1 cellular context compared by ENCODE assay signal in the genomic region with DNA sequence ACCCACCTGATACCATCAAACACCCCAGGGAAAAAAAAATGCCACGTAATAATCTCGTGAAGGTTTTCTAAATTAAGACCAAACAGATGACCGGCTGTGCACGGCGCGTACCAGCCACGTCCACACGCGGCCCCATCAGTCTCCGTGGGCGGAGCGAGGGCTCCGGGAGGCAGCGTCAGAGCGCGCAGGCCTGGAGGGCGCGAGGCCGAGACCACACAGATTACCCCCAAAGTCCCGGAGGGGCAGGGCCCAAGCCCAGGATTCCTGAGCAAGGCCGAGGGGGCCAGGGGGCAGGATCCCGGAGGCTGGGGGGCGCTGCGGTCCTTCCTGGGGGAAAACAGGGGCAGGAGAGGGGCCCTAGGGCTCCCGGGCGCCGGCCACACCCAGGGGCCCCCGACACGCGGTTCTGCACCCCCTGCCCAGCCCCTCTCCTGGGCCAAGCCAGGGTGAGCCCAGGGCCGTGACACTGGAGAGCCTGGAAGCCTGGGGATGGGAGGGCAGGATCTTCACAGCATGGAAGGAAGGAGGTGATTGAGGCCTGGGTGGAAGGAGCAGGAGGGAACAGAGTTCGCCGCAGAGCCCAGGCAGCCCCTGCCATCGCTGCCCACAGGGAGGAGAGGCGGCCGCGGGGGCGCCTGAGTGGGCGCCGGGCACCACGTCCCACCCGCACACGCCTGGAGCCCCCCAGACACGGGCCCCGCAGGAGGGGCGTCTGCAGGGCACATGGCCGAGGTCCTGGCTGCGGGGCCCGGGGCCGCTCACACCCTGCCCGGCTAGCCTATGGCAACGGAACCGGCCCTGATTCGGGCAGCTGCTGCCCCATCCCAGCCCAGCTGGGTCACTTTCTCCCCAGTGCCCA.
TF ChIP-seq lines count a peak whose summit lies in the region.

No MANE protein-coding gene starts in this region.

TF ChIP-seq in WTC11, 78 proteins besides CTCF, POLR2A, EP300 and RAD21 (continued from another document):
- no peak for TF ChIP-seq NR2C2 (CRISPR knock-in tag; IDR thresholded peaks at IDR 0.05)
- TF ChIP-seq, protein P1, sequence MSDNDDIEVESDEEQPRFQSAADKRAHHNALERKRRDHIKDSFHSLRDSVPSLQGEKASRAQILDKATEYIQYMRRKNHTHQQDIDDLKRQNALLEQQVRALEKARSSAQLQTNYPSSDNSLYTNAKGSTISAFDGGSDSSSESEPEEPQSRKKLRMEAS (CRISPR knock-in tag; IDR thresholded peaks at IDR 0.05): no peak
- TF ChIP-seq CREB1 (CRISPR knock-in tag; IDR thresholded peaks at IDR 0.05): no peak
